1 cellular context compared by ENCODE assay signal in genomic region chr3:14852721-14853120, GRCh38.
TF ChIP-seq lines count a peak whose summit lies in the region.

No MANE protein-coding gene starts in this region.

TF ChIP-seq in IMR-90, 13 proteins besides CTCF, POLR2A, EP300 and RAD21:
- TF ChIP-seq SMC3 (IDR thresholded peaks at IDR 0.05; ENCODE audit: low read depth, low read length), result no peak
- TF ChIP-seq RFX5 (IDR thresholded peaks at IDR 0.05; ENCODE audit: low read depth, low read length), result no peak
- no peak for TF ChIP-seq BHLHE40 (IDR thresholded peaks at IDR 0.05; ENCODE audit: low read depth, low read length)
- no peak for TF ChIP-seq CHD1 (IDR thresholded peaks at IDR 0.05; ENCODE audit: low read depth, low read length)
- TF ChIP-seq CEBPB (IDR thresholded peaks at IDR 0.05; ENCODE audit: low read depth, low read length), result no peak
- TF ChIP-seq MAFK (IDR thresholded peaks at IDR 0.05; ENCODE audit: low read depth, low read length), result no peak
- no peak for TF ChIP-seq ELK1 (IDR thresholded peaks at IDR 0.05; ENCODE audit: borderline replicate concordance, low read depth, low read length)
- no peak for TF ChIP-seq FOS (IDR thresholded peaks at IDR 0.05; ENCODE audit: low read depth, low read length)
- TF ChIP-seq MXI1 (IDR thresholded peaks at IDR 0.05; ENCODE audit: borderline replicate concordance, low read depth, low read length), result no peak
- TF ChIP-seq MAZ (IDR thresholded peaks at IDR 0.05; ENCODE audit: borderline replicate concordance, low read depth, low read length), result no peak
- no peak for TF ChIP-seq RCOR1 (IDR thresholded peaks at IDR 0.05; ENCODE audit: insufficient replicate concordance, low read length)
